Comparison of ENCODE assay signal across 1 cellular context in genomic region chr12:57645990-57646658, GRCh38. TPM values are rescaled to one million over a fixed set of nuclear protein-coding genes. Genes with fewer than 3 reads are reported as not detected.
"Had no signal": no experiment of that assay in that cellular context is flagged by ENCODE, and none has a peak within 500 bp of the region (broad histone marks: within the 10 kb centered on the region; RNA-seq: fewer than 3 reads in every experiment).

No MANE protein-coding gene starts in this region.

RNA-seq across cellular contexts. Expression of gene B4GALNT1, which starts 13.1 kb away (rescaled TPM):
- total RNA-seq: lung microvascular endothelial cell had no signal
